In the genomic region with DNA sequence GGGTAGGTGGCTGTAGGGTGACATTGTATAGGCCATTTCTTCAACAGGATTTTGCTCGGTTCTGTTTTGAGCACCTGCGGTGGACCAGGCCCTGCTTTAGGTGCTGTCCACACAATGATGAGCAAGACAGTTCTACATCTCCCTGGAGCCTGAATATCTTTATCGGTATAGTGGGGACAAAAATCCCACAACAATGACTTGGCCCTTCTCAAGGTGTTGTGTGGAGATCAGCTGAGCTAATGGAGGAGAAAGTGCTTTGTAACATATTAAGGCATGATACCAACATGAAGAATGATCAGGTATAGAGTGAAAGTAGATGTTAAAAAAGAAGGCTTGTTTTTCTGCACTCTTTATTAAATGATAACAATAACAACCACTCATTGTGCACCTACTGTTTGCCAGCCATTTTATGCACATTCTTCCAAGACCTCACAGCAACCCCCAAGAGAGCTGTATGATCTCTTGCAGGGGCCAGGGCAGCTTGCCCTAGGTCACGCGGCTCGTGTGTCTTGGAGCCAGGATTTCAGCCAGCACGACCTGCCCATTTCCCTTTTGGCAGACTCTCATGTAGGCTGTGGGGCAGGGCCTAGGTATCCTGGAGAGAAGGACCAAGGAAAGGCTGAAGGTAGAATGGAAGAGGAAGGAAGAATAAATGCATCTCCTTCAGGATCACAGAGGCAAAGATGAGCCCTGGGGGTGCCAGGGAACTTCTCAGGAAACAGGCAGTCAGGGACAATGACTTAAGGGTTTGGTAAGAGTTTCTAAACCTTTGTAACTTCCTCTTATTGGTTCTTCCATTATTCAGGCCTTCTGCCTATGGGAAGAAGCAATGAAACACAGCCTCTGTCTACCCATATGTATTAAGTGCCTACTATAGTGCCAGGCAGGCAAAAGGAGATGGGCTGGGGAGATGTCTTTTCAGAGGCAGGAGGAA, we compare ENCODE assay signal across 1 cellular context.
TF ChIP-seq lines count a peak whose summit lies in the region.

No MANE protein-coding gene starts in this region.

TF ChIP-seq in GM23338, 12 proteins besides CTCF, POLR2A, EP300 and RAD21 (continued from another document):
- TF ChIP-seq, protein P1, sequence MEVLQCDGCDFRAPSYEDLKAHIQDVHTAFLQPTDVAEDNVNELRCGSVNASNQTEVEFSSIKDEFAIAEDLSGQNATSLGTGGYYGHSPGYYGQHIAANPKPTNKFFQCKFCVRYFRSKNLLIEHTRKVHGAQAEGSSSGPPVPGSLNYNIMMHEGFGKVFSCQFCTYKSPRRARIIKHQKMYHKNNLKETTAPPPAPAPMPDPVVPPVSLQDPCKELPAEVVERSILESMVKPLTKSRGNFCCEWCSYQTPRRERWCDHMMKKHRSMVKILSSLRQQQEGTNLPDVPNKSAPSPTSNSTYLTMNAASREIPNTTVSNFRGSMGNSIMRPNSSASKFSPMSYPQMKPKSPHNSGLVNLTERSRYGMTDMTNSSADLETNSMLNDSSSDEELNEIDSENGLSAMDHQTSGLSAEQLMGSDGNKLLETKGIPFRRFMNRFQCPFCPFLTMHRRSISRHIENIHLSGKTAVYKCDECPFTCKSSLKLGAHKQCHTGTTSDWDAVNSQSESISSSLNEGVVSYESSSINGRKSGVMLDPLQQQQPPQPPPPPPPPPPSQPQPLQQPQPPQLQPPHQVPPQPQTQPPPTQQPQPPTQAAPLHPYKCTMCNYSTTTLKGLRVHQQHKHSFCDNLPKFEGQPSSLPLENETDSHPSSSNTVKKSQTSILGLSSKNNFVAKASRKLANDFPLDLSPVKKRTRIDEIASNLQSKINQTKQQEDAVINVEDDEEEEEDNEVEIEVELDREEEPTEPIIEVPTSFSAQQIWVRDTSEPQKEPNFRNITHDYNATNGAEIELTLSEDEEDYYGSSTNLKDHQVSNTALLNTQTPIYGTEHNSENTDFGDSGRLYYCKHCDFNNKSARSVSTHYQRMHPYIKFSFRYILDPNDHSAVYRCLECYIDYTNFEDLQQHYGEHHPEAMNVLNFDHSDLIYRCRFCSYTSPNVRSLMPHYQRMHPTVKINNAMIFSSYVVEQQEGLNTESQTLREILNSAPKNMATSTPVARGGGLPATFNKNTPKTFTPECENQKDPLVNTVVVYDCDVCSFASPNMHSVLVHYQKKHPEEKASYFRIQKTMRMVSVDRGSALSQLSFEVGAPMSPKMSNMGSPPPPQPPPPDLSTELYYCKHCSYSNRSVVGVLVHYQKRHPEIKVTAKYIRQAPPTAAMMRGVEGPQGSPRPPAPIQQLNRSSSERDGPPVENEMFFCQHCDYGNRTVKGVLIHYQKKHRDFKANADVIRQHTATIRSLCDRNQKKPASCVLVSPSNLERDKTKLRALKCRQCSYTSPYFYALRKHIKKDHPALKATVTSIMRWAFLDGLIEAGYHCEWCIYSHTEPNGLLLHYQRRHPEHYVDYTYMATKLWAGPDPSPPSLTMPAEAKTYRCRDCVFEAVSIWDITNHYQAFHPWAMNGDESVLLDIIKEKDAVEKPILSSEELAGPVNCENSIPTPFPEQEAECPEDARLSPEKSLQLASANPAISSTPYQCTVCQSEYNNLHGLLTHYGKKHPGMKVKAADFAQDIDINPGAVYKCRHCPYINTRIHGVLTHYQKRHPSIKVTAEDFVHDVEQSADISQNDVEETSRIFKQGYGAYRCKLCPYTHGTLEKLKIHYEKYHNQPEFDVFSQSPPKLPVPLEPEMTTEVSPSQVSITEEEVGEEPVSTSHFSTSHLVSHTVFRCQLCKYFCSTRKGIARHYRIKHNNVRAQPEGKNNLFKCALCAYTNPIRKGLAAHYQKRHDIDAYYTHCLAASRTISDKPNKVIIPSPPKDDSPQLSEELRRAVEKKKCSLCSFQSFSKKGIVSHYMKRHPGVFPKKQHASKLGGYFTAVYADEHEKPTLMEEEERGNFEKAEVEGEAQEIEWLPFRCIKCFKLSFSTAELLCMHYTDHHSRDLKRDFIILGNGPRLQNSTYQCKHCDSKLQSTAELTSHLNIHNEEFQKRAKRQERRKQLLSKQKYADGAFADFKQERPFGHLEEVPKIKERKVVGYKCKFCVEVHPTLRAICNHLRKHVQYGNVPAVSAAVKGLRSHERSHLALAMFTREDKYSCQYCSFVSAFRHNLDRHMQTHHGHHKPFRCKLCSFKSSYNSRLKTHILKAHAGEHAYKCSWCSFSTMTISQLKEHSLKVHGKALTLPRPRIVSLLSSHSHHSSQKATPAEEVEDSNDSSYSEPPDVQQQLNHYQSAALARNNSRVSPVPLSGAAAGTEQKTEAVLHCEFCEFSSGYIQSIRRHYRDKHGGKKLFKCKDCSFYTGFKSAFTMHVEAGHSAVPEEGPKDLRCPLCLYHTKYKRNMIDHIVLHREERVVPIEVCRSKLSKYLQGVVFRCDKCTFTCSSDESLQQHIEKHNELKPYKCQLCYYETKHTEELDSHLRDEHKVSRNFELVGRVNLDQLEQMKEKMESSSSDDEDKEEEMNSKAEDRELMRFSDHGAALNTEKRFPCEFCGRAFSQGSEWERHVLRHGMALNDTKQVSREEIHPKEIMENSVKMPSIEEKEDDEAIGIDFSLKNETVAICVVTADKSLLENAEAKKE (CRISPR knock-in tag; IDR thresholded peaks at IDR 0.05) = no peak
- TF ChIP-seq, protein P2, sequence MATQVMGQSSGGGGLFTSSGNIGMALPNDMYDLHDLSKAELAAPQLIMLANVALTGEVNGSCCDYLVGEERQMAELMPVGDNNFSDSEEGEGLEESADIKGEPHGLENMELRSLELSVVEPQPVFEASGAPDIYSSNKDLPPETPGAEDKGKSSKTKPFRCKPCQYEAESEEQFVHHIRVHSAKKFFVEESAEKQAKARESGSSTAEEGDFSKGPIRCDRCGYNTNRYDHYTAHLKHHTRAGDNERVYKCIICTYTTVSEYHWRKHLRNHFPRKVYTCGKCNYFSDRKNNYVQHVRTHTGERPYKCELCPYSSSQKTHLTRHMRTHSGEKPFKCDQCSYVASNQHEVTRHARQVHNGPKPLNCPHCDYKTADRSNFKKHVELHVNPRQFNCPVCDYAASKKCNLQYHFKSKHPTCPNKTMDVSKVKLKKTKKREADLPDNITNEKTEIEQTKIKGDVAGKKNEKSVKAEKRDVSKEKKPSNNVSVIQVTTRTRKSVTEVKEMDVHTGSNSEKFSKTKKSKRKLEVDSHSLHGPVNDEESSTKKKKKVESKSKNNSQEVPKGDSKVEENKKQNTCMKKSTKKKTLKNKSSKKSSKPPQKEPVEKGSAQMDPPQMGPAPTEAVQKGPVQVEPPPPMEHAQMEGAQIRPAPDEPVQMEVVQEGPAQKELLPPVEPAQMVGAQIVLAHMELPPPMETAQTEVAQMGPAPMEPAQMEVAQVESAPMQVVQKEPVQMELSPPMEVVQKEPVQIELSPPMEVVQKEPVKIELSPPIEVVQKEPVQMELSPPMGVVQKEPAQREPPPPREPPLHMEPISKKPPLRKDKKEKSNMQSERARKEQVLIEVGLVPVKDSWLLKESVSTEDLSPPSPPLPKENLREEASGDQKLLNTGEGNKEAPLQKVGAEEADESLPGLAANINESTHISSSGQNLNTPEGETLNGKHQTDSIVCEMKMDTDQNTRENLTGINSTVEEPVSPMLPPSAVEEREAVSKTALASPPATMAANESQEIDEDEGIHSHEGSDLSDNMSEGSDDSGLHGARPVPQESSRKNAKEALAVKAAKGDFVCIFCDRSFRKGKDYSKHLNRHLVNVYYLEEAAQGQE (IDR thresholded peaks at IDR 0.05; ENCODE audit: unreplicated experiment) = no peak
- TF ChIP-seq CREB1 (CRISPR knock-in tag; IDR thresholded peaks at IDR 0.05; ENCODE audit: low read depth) (no peak), NANOG (IDR thresholded peaks at IDR 0.05; ENCODE audit: borderline replicate concordance) (no peak)
- TF ChIP-seq, protein P3, sequence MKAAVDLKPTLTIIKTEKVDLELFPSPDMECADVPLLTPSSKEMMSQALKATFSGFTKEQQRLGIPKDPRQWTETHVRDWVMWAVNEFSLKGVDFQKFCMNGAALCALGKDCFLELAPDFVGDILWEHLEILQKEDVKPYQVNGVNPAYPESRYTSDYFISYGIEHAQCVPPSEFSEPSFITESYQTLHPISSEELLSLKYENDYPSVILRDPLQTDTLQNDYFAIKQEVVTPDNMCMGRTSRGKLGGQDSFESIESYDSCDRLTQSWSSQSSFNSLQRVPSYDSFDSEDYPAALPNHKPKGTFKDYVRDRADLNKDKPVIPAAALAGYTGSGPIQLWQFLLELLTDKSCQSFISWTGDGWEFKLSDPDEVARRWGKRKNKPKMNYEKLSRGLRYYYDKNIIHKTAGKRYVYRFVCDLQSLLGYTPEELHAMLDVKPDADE (IDR thresholded peaks at IDR 0.05) = no peak
